Comparison of ENCODE assay signal across 2 cellular contexts in the genomic region with DNA sequence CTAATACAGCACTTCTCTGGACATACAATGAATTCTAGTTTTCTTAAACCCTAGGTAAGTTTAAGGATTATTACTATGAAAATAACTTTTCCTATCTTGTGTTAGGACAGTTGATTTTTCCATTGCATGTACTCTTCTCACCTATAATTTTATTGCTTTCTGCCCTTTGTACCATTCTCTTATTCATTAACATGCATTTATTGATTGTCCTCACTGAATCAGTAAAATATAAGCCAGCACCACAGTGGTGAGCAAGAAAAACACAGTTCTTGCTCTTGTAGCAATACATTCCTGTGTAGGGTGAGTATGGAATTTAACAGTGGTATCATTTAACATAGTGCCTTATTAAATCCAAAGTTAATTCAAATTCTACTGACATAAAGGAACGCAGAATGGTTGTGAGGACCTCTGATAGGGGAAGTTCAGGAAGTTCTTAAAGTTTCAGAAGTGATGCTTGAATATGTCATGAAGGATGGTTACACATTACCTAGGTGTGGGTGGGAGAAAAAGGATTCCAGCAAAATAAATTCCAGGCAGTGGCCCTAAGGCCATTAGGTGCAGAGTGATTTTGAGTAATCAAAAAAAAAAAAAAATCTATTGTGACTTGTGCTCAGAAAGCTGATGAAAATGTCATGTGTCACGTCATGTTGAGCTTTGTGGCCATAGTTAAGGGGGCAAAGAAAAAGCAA.
A peak's percentile ranks its signal among the peaks of the same experiment; 100 is the strongest.
TF ChIP-seq lines count a peak whose summit lies in the region.

No MANE protein-coding gene starts in this region.

TF ChIP-seq in liver, 16 proteins besides CTCF, POLR2A, EP300 and RAD21 (continued from another document):
- TF ChIP-seq FOXA1 (IDR thresholded peaks at IDR 0.05) (no peak), YY1 (IDR thresholded peaks at IDR 0.05) (peak; percentile 86), SP1 (IDR thresholded peaks at IDR 0.05) (peak; percentile 98), HNF4G (IDR thresholded peaks at IDR 0.05) (peak; percentile 87), FOXA2 (IDR thresholded peaks at IDR 0.05) (no peak), TAF1 (conservative IDR thresholded peaks at IDR 0.05) (peak; percentile 19), EGR1 (IDR thresholded peaks at IDR 0.05; ENCODE audit: low read depth in 2 of 2) (peak in 1 of 2 donors; percentile 85), GABPA (IDR thresholded peaks at IDR 0.05 in 1 of 2, conservative IDR thresholded peaks at IDR 0.05 in 1 of 2) (peak in 1 of 2 donors; percentile 41), JUND (IDR thresholded peaks at IDR 0.05) (peak; percentile 32 to 62)
- TF ChIP-seq, protein P1, sequence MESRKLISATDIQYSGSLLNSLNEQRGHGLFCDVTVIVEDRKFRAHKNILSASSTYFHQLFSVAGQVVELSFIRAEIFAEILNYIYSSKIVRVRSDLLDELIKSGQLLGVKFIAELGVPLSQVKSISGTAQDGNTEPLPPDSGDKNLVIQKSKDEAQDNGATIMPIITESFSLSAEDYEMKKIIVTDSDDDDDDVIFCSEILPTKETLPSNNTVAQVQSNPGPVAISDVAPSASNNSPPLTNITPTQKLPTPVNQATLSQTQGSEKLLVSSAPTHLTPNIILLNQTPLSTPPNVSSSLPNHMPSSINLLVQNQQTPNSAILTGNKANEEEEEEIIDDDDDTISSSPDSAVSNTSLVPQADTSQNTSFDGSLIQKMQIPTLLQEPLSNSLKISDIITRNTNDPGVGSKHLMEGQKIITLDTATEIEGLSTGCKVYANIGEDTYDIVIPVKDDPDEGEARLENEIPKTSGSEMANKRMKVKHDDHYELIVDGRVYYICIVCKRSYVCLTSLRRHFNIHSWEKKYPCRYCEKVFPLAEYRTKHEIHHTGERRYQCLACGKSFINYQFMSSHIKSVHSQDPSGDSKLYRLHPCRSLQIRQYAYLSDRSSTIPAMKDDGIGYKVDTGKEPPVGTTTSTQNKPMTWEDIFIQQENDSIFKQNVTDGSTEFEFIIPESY (IDR thresholded peaks at IDR 0.05): peak; percentile 28
- TF ChIP-seq, protein P2, sequence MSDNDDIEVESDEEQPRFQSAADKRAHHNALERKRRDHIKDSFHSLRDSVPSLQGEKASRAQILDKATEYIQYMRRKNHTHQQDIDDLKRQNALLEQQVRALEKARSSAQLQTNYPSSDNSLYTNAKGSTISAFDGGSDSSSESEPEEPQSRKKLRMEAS (IDR thresholded peaks at IDR 0.05): no peak
- TF ChIP-seq, protein P3, sequence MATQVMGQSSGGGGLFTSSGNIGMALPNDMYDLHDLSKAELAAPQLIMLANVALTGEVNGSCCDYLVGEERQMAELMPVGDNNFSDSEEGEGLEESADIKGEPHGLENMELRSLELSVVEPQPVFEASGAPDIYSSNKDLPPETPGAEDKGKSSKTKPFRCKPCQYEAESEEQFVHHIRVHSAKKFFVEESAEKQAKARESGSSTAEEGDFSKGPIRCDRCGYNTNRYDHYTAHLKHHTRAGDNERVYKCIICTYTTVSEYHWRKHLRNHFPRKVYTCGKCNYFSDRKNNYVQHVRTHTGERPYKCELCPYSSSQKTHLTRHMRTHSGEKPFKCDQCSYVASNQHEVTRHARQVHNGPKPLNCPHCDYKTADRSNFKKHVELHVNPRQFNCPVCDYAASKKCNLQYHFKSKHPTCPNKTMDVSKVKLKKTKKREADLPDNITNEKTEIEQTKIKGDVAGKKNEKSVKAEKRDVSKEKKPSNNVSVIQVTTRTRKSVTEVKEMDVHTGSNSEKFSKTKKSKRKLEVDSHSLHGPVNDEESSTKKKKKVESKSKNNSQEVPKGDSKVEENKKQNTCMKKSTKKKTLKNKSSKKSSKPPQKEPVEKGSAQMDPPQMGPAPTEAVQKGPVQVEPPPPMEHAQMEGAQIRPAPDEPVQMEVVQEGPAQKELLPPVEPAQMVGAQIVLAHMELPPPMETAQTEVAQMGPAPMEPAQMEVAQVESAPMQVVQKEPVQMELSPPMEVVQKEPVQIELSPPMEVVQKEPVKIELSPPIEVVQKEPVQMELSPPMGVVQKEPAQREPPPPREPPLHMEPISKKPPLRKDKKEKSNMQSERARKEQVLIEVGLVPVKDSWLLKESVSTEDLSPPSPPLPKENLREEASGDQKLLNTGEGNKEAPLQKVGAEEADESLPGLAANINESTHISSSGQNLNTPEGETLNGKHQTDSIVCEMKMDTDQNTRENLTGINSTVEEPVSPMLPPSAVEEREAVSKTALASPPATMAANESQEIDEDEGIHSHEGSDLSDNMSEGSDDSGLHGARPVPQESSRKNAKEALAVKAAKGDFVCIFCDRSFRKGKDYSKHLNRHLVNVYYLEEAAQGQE (IDR thresholded peaks at IDR 0.05): peak; percentile 1

TF ChIP-seq in HepG2, 621 proteins besides CTCF, POLR2A, EP300 and RAD21 (continued from another document):
- TF ChIP-seq, protein P4, sequence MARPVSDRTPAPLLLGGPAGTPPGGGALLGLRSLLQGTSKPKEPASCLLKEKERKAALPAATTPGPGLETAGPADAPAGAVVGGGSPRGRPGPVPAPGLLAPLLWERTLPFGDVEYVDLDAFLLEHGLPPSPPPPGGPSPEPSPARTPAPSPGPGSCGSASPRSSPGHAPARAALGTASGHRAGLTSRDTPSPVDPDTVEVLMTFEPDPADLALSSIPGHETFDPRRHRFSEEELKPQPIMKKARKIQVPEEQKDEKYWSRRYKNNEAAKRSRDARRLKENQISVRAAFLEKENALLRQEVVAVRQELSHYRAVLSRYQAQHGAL (CRISPR knock-in tag; IDR thresholded peaks at IDR 0.05; ENCODE audit: not compliant biosample characterization): no peak
- TF ChIP-seq ZNF781 (CRISPR knock-in tag; IDR thresholded peaks at IDR 0.05; ENCODE audit: borderline replicate concordance, not compliant biosample characterization) (no peak), ZNF562 (CRISPR knock-in tag; IDR thresholded peaks at IDR 0.05; ENCODE audit: borderline replicate concordance) (no peak), ZNF296 (CRISPR knock-in tag; conservative IDR thresholded peaks at IDR 0.05) (no peak), ZNF367 (CRISPR knock-in tag; IDR thresholded peaks at IDR 0.05; ENCODE audit: borderline replicate concordance) (no peak), ZBTB1 (CRISPR knock-in tag; IDR thresholded peaks at IDR 0.05; ENCODE audit: borderline replicate concordance) (no peak), ZNF782 (CRISPR knock-in tag; IDR thresholded peaks at IDR 0.05; ENCODE audit: borderline replicate concordance) (no peak), ZFYVE20 (CRISPR knock-in tag; IDR thresholded peaks at IDR 0.05; ENCODE audit: borderline replicate concordance, low read depth) (no peak), HDAC2 (CRISPR knock-in tag; IDR thresholded peaks at IDR 0.05) (no peak), CEBPB (IDR thresholded peaks at IDR 0.05; ENCODE audit: borderline replicate concordance, low read depth, low read length) (no peak), MEF2D (CRISPR knock-in tag; IDR thresholded peaks at IDR 0.05) (no peak), MXD4 (CRISPR knock-in tag; IDR thresholded peaks at IDR 0.05) (no peak), BHLHE40 (IDR thresholded peaks at IDR 0.05; ENCODE audit: low read length) (no peak), HHEX (CRISPR knock-in tag; IDR thresholded peaks at IDR 0.05) (no peak), TMF1 (CRISPR knock-in tag; IDR thresholded peaks at IDR 0.05; ENCODE audit: low read depth) (no peak)
- TF ChIP-seq, protein P5, sequence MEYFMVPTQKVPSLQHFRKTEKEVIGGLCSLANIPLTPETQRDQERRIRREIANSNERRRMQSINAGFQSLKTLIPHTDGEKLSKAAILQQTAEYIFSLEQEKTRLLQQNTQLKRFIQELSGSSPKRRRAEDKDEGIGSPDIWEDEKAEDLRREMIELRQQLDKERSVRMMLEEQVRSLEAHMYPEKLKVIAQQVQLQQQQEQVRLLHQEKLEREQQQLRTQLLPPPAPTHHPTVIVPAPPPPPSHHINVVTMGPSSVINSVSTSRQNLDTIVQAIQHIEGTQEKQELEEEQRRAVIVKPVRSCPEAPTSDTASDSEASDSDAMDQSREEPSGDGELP (IDR thresholded peaks at IDR 0.05; ENCODE audit: borderline replicate concordance, low read depth): no peak
- TF ChIP-seq, protein P6, sequence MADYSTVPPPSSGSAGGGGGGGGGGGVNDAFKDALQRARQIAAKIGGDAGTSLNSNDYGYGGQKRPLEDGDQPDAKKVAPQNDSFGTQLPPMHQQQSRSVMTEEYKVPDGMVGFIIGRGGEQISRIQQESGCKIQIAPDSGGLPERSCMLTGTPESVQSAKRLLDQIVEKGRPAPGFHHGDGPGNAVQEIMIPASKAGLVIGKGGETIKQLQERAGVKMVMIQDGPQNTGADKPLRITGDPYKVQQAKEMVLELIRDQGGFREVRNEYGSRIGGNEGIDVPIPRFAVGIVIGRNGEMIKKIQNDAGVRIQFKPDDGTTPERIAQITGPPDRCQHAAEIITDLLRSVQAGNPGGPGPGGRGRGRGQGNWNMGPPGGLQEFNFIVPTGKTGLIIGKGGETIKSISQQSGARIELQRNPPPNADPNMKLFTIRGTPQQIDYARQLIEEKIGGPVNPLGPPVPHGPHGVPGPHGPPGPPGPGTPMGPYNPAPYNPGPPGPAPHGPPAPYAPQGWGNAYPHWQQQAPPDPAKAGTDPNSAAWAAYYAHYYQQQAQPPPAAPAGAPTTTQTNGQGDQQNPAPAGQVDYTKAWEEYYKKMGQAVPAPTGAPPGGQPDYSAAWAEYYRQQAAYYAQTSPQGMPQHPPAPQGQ (CRISPR knock-in tag; IDR thresholded peaks at IDR 0.05; ENCODE audit: borderline replicate concordance): no peak
- TF ChIP-seq, protein P7, sequence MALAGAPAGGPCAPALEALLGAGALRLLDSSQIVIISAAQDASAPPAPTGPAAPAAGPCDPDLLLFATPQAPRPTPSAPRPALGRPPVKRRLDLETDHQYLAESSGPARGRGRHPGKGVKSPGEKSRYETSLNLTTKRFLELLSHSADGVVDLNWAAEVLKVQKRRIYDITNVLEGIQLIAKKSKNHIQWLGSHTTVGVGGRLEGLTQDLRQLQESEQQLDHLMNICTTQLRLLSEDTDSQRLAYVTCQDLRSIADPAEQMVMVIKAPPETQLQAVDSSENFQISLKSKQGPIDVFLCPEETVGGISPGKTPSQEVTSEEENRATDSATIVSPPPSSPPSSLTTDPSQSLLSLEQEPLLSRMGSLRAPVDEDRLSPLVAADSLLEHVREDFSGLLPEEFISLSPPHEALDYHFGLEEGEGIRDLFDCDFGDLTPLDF (CRISPR knock-in tag; IDR thresholded peaks at IDR 0.05): no peak
